ENCODE assay signal across 18 cellular contexts in the genomic region with DNA sequence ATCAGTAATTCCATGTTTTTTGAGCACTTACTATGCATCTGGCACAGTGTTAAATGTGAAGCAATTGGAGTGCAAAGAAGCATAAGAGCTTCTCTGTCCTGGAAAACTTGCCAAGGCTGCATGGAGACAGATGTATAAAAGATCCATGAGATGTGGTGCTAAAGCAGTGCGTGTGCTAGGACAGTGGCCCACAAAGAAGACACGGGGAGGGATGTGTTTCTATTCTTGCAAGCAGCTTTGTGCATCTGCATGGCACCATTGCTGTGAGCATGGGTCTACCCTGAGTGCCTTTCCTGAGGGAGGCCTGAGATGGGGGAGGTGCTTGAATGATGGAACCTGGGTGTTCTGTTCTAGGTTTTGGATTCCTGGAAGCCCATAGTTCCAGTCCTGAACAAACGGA. TPM values are rescaled to one million over a fixed set of nuclear protein-coding genes. Genes with fewer than 3 reads are reported as not detected.
A peak's percentile ranks its signal among the peaks of the same experiment; 100 is the strongest.
DNase-seq lines count a peak whose midpoint lies in the region; TF ChIP-seq lines count a peak whose summit lies in the region.
"Had no signal": no experiment of that assay in that cellular context is flagged by ENCODE, and none has a peak within 500 bp of the region (broad histone marks: within the 10 kb centered on the region; RNA-seq: fewer than 3 reads in every experiment).

No MANE protein-coding gene starts in this region.

- H3K27me3 ChIP-seq in endodermal cell (ENCODE audit: control insufficient read depth, insufficient read depth, low read length, poor library complexity, severe bottlenecking) (no peaks in the 10 kb centered on the region), stomach smooth muscle (ENCODE audit: control insufficient read depth in 1 of 2, insufficient read depth in 2 of 2, low read length in 2 of 2) (no peaks in the 10 kb centered on the region)

- H3K27me3 Mint-ChIP-seq in endodermal cell (ENCODE audit: insufficient read depth): peaks cover 10% of the 10 kb centered on the region

- peaks cover 6% of the 10 kb centered on the region for H3K36me3 Mint-ChIP-seq in endodermal cell (ENCODE audit: low read depth)

- H3K9me3 ChIP-seq in endodermal cell (ENCODE audit: control insufficient read depth, low read length): no peaks in the 10 kb centered on the region
- no peaks in the 10 kb centered on the region for H3K9me3 ChIP-seq in stomach smooth muscle (ENCODE audit: control insufficient read depth in 2 of 2, low read length in 2 of 2)

- H3K4me3 Mint-ChIP-seq in endodermal cell: no peak overlapping the region
- H3K4me3 Mint-ChIP-seq: CD4-positive, alpha-beta memory T cell; H9 had no signal

- no peak overlapping the region for H3K27ac ChIP-seq in endodermal cell (ENCODE audit: low read depth, low read length)
- peak overlapping the region; percentile 37 for H3K27ac ChIP-seq in stomach smooth muscle (ENCODE audit: low read length)
- H3K27ac ChIP-seq in RWPE1: no peak overlapping the region
- H3K27ac ChIP-seq: GM23248 had no signal

- peak; percentile 17 to 51 for DNase-seq in NCI-H446 (lab: John Stamatoyannopoulos, UW)
- no peak for DNase-seq in NCI-H446 treated with DMSO at 0.1 percent for 48 hours (lab: John Stamatoyannopoulos, UW)
- DNase-seq in endodermal cell: peak; percentile 28
- peak; percentile 44 for DNase-seq in inferior parietal cortex (ENCODE audit: extremely low spot score)
- no peak for DNase-seq in foreskin melanocyte
- DNase-seq in RWPE1 (ENCODE audit: low spot score): no peak
- DNase-seq in NCI-H524 (lab: John Stamatoyannopoulos, UW): no peak
- DNase-seq: C1 segment of cervical spinal cord; Calu3; CD4-positive, alpha-beta memory T cell; COR-L47; DMS79; EL; GDM1; GM23248; H9 had no signal

- H3K36me3 ChIP-seq in endodermal cell (ENCODE audit: control insufficient read depth, insufficient read depth, low read length) (no peaks in the 10 kb centered on the region), stomach smooth muscle (ENCODE audit: control insufficient read depth in 2 of 2, insufficient read depth in 2 of 2, low read length in 2 of 2) (no peaks in the 10 kb centered on the region)

- H3K4me3 ChIP-seq in endodermal cell (ENCODE audit: low read length): no peak overlapping the region
- no peak overlapping the region for H3K4me3 ChIP-seq in stomach smooth muscle (ENCODE audit: low read length in 2 of 2)
- H3K4me3 ChIP-seq: GM12878, GM23248 had no signal

- H3K27ac Mint-ChIP-seq in endodermal cell: no peak overlapping the region
- H3K27ac Mint-ChIP-seq: CD4-positive, alpha-beta memory T cell had no signal

- peaks cover 25% of the 10 kb centered on the region for H3K4me1 Mint-ChIP-seq in endodermal cell
- H3K4me1 Mint-ChIP-seq: CD4-positive, alpha-beta memory T cell had no signal

- H3K9ac ChIP-seq in endodermal cell (ENCODE audit: extremely low read depth, low read length, poor library complexity, severe bottlenecking) (no peak overlapping the region), stomach smooth muscle (ENCODE audit: low read length in 2 of 2) (no peak overlapping the region)
- H3K9ac ChIP-seq: GM23248 had no signal

- CTCF ChIA-PET in RWPE1 (lab: Yijun Ruan, JAX): interaction anchor here (0.6 kb wide), 2 partner anchors 30 to 61 kb away, joined by 3 to 5 read pairs; no protein-coding TSS in a partner anchor

- POLR2A ChIA-PET in RWPE1 (lab: Yijun Ruan, JAX; ENCODE audit: low non-redundant PET): no interaction called here

- H3K4me1 ChIP-seq in endodermal cell (ENCODE audit: control insufficient read depth, insufficient read depth, low read length): peaks cover 15% of the 10 kb centered on the region
- H3K4me1 ChIP-seq in stomach smooth muscle (ENCODE audit: control insufficient read depth, insufficient read depth, low read length): peaks cover 24% of the 10 kb centered on the region

- WGBS in endodermal cell (ENCODE audit: insufficient coverage in 1 of 2, insufficient read length in 1 of 2), 2 experiments: 94% methylated on average over 3 of the region's 3 CpGs

- H3K9me3 Mint-ChIP-seq in endodermal cell: peaks cover 5% of the 10 kb centered on the region

- no peak for TF ChIP-seq CTCF in endodermal cell (conservative IDR thresholded peaks at IDR 0.05)
- TF ChIP-seq CTCF in RWPE1 (conservative IDR thresholded peaks at IDR 0.05; ENCODE audit: low read depth): no peak

RNA-seq across cellular contexts. Expression of a gene that starts 5.0 kb away (rescaled TPM):
- total RNA-seq in endodermal cell: 10 to 100 TPM in 1 of 2 donors, 1 to 10 TPM in 1; 7.5 to 16.1 TPM
- 2.0 TPM for polyA plus RNA-seq in endodermal cell (2013, experiment 1 of 2)
- 2.5 TPM for polyA plus RNA-seq in endodermal cell (2013, experiment 2 of 2)

Comparison
In these comparisons a context has a peak if more than half of its experiments do, and no peak if none do; other contexts are left out.
1. DNase-seq: peak in NCI-H446 (2 of 2), endodermal cell (single experiment) and inferior parietal cortex (single experiment); none in NCI-H446 treated with DMSO at 0.1 percent for 48 hours (single experiment), foreskin melanocyte (single experiment), RWPE1 (single experiment) and NCI-H524 (0 of 2).